In genomic region chr1:65216989-65217388, GRCh38 we compare ENCODE assay signal across 1 cellular context.
TF ChIP-seq lines count a peak whose summit lies in the region.

No MANE protein-coding gene starts in this region.

TF ChIP-seq in H1, 55 proteins besides CTCF, POLR2A, EP300 and RAD21:
- TF ChIP-seq CHD1 (IDR thresholded peaks at IDR 0.05; ENCODE audit: low read depth, low read length): no peak
- no peak for TF ChIP-seq HDAC6 (IDR thresholded peaks at IDR 0.05; ENCODE audit: low read depth, low read length)
- no peak for TF ChIP-seq TAF1 (IDR thresholded peaks at IDR 0.05; ENCODE audit: low read depth, low read length)
- TF ChIP-seq TEAD4 (IDR thresholded peaks at IDR 0.05; ENCODE audit: low read depth, low read length): no peak
